ENCODE assay signal across 8 cellular contexts in genomic region chr14:77028384-77029246, GRCh38. TPM values are rescaled to one million over a fixed set of nuclear protein-coding genes. Genes with fewer than 3 reads are reported as not detected.
DNase-seq lines count a peak whose midpoint lies in the region; ATAC-seq and TF ChIP-seq lines count a peak whose summit lies in the region.

Gene IRF2BPL, minus strand, starts transcription at chr14:77028708. Its CDS starts 916 bp downstream, at chr14:77027792.

- peaks cover 32% of the 10 kb centered on the region for H4K20me1 ChIP-seq in BLaER1

- H3K4me3 ChIP-seq in BLaER1, result peak within 1 kb of the TSS; percentile 78

- peaks cover 12% of the 10 kb centered on the region for H3K36me3 ChIP-seq in BLaER1

- POLR2A ChIA-PET in activated CD4-positive, alpha-beta T cell treated with anti-CD3 and anti-CD28 coated beads for 36 hours (lab: Charles Lee), result interaction anchor here (0.6 to 2.8 kb wide), 7 partner anchors 10 to 106 kb away, joined by 3 to 14 read pairs (median 4); no protein-coding TSS in a partner anchor

- CTCF ChIA-PET in activated CD4-positive, alpha-beta T cell treated with anti-CD3 and anti-CD28 coated beads for 36 hours (lab: Charles Lee), result interaction anchor here (0.6 to 2.9 kb wide), 10 partner anchors 9 to 152 kb away, joined by 3 to 15 read pairs (median 4); no protein-coding TSS in a partner anchor

- no peaks in the 10 kb centered on the region for H3K9me3 Mint-ChIP-seq in activated CD4-positive, alpha-beta T cell treated with anti-CD3 and anti-CD28 coated beads for 36 hours (ENCODE audit: low read depth)
- H3K9me3 Mint-ChIP-seq in chondrocyte (ENCODE audit: low read depth), result no peaks in the 10 kb centered on the region

- no peaks in the 10 kb centered on the region for H3K27me3 Mint-ChIP-seq in activated CD4-positive, alpha-beta T cell treated with anti-CD3 and anti-CD28 coated beads for 36 hours
- no peaks in the 10 kb centered on the region for H3K27me3 Mint-ChIP-seq in chondrocyte (ENCODE audit: low read depth)

- H3K9ac ChIP-seq in BLaER1, result peak within 1 kb of the TSS; percentile 89

- peaks cover 32% of the 10 kb centered on the region for H3K36me3 Mint-ChIP-seq in activated CD4-positive, alpha-beta T cell treated with anti-CD3 and anti-CD28 coated beads for 36 hours (ENCODE audit: low read depth)
- H3K36me3 Mint-ChIP-seq in chondrocyte (ENCODE audit: low read depth), result peaks cover 12% of the 10 kb centered on the region

- peaks cover 54% of the 10 kb centered on the region for H3K4me1 Mint-ChIP-seq in activated CD4-positive, alpha-beta T cell treated with anti-CD3 and anti-CD28 coated beads for 36 hours
- peaks cover 55% of the 10 kb centered on the region for H3K4me1 Mint-ChIP-seq in chondrocyte (ENCODE audit: low read depth)

- DNase-seq in NCI-H524 treated with DMSO at 0.1 percent for 48 hours (lab: John Stamatoyannopoulos, UW), result peak; percentile 92
- DNase-seq in activated CD4-positive, alpha-beta T cell treated with anti-CD3 and anti-CD28 coated beads for 36 hours, result peak; percentile 97
- DNase-seq in chondrocyte (ENCODE audit: low spot score), result peak; percentile 98
- peak; percentile 98 for DNase-seq in kidney glomerular epithelial cell (lab: John Stamatoyannopoulos, UW)
- peak; percentile 90 to 93 for DNase-seq in stimulated activated CD4-positive, alpha-beta T cell treated with anti-CD3 and anti-CD28 coated beads, Interleukin-1b, Interleukin-23, amount 100 ng/mL, for 1 hour (ENCODE audit: low read depth in 2 of 2)

- no peaks in the 10 kb centered on the region for H3K9me3 ChIP-seq in BLaER1

- ATAC-seq in GM19324 (IDR thresholded peaks at IDR 0.05; ENCODE audit: low FRiP score, unreplicated experiment) (peak; percentile 79), HG03460 (IDR thresholded peaks at IDR 0.05; ENCODE audit: unreplicated experiment) (peak; percentile 64)
- ATAC-seq in activated CD4-positive, alpha-beta T cell treated with anti-CD3 and anti-CD28 coated beads for 36 hours, result peak; percentile 67

- peak within 1 kb of the TSS; percentile 81 for H3K4me2 ChIP-seq in BLaER1

- peaks cover 73% of the 10 kb centered on the region for H3K4me1 ChIP-seq in BLaER1

- H3K27me3 ChIP-seq in BLaER1, result no peaks in the 10 kb centered on the region

- H3K4me3 Mint-ChIP-seq in activated CD4-positive, alpha-beta T cell treated with anti-CD3 and anti-CD28 coated beads for 36 hours, result peak within 1 kb of the TSS; percentile 88
- peak within 1 kb of the TSS; percentile 73 for H3K4me3 Mint-ChIP-seq in chondrocyte (ENCODE audit: unreplicated experiment)

- H3K27ac Mint-ChIP-seq in activated CD4-positive, alpha-beta T cell treated with anti-CD3 and anti-CD28 coated beads for 36 hours, result peak within 1 kb of the TSS; percentile 97
- peak within 1 kb of the TSS; percentile 95 for H3K27ac Mint-ChIP-seq in chondrocyte (ENCODE audit: unreplicated experiment)

- peak within 1 kb of the TSS; percentile 94 for H3K27ac ChIP-seq in BLaER1

- intact Hi-C loops in activated CD4-positive, alpha-beta T cell treated with anti-CD3 and anti-CD28 coated beads for 36 hours (cut with DNase I, micrococcal nuclease), result loop anchor here (1.0 to 10.0 kb wide), 14 partner anchors 12 to 874 kb away; partner anchors contain the start of genes CIPC (in 2 of the 2), AHSA1 (in 1 of the 2), GPATCH2L (in 1 of the 2) and GSTZ1 (in 1 of the 2)

- no peak for TF ChIP-seq CTCF in chondrocyte (IDR thresholded peaks at IDR 0.05)

RNA-seq across cellular contexts. Expression of gene IRF2BPL, which starts in this region (rescaled TPM):
- 10 to 100 TPM; 34.3 to 40.1 TPM for total RNA-seq in activated CD4-positive, alpha-beta T cell treated with anti-CD3 and anti-CD28 coated beads for 36 hours
- total RNA-seq in chondrocyte, result 56.0 to 61.9 TPM (median 56.7 TPM) in 3 replicates

Comparison
In these comparisons a context has a peak if more than half of its experiments do, and no peak if none do; other contexts are left out.
1. Peak in every context shown above with its lines: DNase-seq, ATAC-seq, H3K4me3 ChIP-seq and H3K27ac ChIP-seq.